17 cellular contexts compared by ENCODE assay signal in the genomic region with DNA sequence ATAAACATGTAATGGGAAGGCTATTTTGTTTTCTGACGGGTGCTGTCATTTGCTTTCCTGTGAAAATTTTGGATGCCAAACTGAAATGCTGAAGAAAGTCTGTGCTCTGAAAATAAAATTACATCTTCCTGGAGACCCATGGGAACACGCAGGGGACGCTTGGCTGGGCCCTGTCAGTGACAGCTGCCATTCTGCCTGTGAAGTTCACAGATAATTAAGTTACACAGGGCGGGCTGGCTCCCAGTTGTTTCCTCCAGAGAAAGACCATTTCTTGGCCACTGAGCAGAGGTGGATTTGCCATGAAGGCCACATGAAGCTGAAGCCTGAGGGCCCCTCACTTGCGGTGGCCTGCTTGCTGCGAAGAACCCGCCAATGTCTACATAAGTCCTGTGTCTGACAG.
DNase-seq lines count a peak whose midpoint lies in the region; ATAC-seq and TF ChIP-seq lines count a peak whose summit lies in the region.
"Had no signal": no experiment of that assay in that cellular context is flagged by ENCODE, and none has a peak within 500 bp of the region (broad histone marks: within the 10 kb centered on the region; RNA-seq: fewer than 3 reads in every experiment).

No MANE protein-coding gene starts in this region.

- no peak for TF ChIP-seq EP300 in SK-N-SH (IDR thresholded peaks at IDR 0.05; ENCODE audit: borderline replicate concordance in 1 of 2, low read depth in 1 of 2, low read length in 1 of 2)

- H3K27ac ChIP-seq in SK-N-SH (ENCODE audit: low read depth in 2 of 2, low read length in 1 of 2) (no peak overlapping the region), neural progenitor cell (no peak overlapping the region), prostate gland (no peak overlapping the region)
- H3K27ac ChIP-seq: KMS-11, SJCRH30 had no signal

- DNase-seq in SK-N-SH (peak; percentile 23), SK-N-DZ (ENCODE audit: low spot score) (peak; percentile 61), neural progenitor cell (ENCODE audit: low spot score) (no peak), prostate gland (ENCODE audit: low spot score) (no peak), cerebellar cortex (ENCODE audit: low spot score) (no peak)
- DNase-seq in stimulated activated naive CD8-positive, alpha-beta T cell treated with anti-CD3 and anti-CD28 coated beads, Interleukin-15, Interleukin-2, amounts not matched to agents 100 U/mL and 50 U/mL, for 24 hours = no peak
- DNase-seq: AML-193, DMS79, NCI-H1105 treated with DMSO at 0.1 percent for 48 hours, NCI-H1694, NCI-H2081 treated with DMSO at 0.1 percent for 48 hours, OCI-M1, SJCRH30 had no signal

- H3K4me3 ChIP-seq in SK-N-SH (ENCODE audit: low read depth in 2 of 2, low read length in 1 of 2) (no peak overlapping the region), neural progenitor cell (no peak overlapping the region), prostate gland (no peak overlapping the region)
- H3K4me3 ChIP-seq: SJCRH30 had no signal

- H3K36me3 ChIP-seq in SK-N-SH (replicated peaks in 1 of 2; ENCODE audit: control insufficient read depth in 1 of 2, insufficient read depth in 2 of 2, low read length in 1 of 2) = no peaks in the 10 kb centered on the region
- H3K36me3 ChIP-seq in neural progenitor cell = no peaks in the 10 kb centered on the region
- no peaks in the 10 kb centered on the region for H3K36me3 ChIP-seq in prostate gland
- H3K36me3 ChIP-seq: SJCRH30 had no signal

- H3K9ac ChIP-seq in SK-N-SH (no peak overlapping the region), neural progenitor cell (no peak overlapping the region)
- H3K9ac ChIP-seq: KMS-11 had no signal

- H3K36me3 Mint-ChIP-seq in neural progenitor cell = no peaks in the 10 kb centered on the region

- no peaks in the 10 kb centered on the region for H3K9me3 ChIP-seq in SK-N-SH
- no peaks in the 10 kb centered on the region for H3K9me3 ChIP-seq in neural progenitor cell (ENCODE audit: low read depth)
- no peaks in the 10 kb centered on the region for H3K9me3 ChIP-seq in prostate gland
- H3K9me3 ChIP-seq: SJCRH30 had no signal

- intact Hi-C loops in prostate gland (cut with DNase I) = no loop called here

- H3K9me2 ChIP-seq in SK-N-SH = no peaks in the 10 kb centered on the region

- H3K4me1 ChIP-seq in SK-N-SH (ENCODE audit: control insufficient read depth in 1 of 2, insufficient read depth in 2 of 2, low read depth in 1 of 2, low read length in 1 of 2) (peaks cover 0 to 4% of the 10 kb centered on the region in 2 experiments; a peak in 2 of 4 replicates), neural progenitor cell (peaks cover 20% of the 10 kb centered on the region), prostate gland (replicated peaks) (no peaks in the 10 kb centered on the region)

- H3K79me2 ChIP-seq in SK-N-SH (ENCODE audit: insufficient read depth) (no peaks in the 10 kb centered on the region), neural progenitor cell (ENCODE audit: low read depth) (no peaks in the 10 kb centered on the region)

- no peak overlapping the region for H3K4me3 Mint-ChIP-seq in neural progenitor cell

- peaks cover 5% of the 10 kb centered on the region for H3K27me3 Mint-ChIP-seq in neural progenitor cell (ENCODE audit: insufficient read depth, low read depth)

- TF ChIP-seq POLR2A in prostate gland (IDR thresholded peaks at IDR 0.05) = no peak

- TF ChIP-seq CTCF in SK-N-SH (IDR thresholded peaks at IDR 0.05) (no peak), neural progenitor cell (IDR thresholded peaks at IDR 0.05) (no peak), prostate gland (IDR thresholded peaks at IDR 0.05) (no peak)

- H3K4me1 Mint-ChIP-seq in neural progenitor cell = peaks cover 26% of the 10 kb centered on the region

- CTCF ChIA-PET in SK-N-SH (lab: Yijun Ruan, JAX) = interaction anchor here (1.5 kb wide), 1 partner anchor 24 kb away, joined by 7 read pairs; no protein-coding TSS in a partner anchor

- no peaks in the 10 kb centered on the region for H4K20me1 ChIP-seq in SK-N-SH (ENCODE audit: insufficient read depth)
- no peaks in the 10 kb centered on the region for H4K20me1 ChIP-seq in neural progenitor cell (ENCODE audit: low read depth)

- ATAC-seq in SK-N-SH treated with all-trans-retinoic acid at 6 μM for 48 hours (no peak), HG02678 (IDR thresholded peaks at IDR 0.05; ENCODE audit: unreplicated experiment) (no peak)
- ATAC-seq in stimulated activated naive CD8-positive, alpha-beta T cell treated with anti-CD3 and anti-CD28 coated beads, Interleukin-15, Interleukin-2, amounts not matched to agents 100 U/mL and 50 U/mL, for 24 hours = no peak
- ATAC-seq: HCT116 had no signal

- POLR2A ChIA-PET in SK-N-SH (lab: Yijun Ruan, JAX) = no interaction called here

- H3K27me3 ChIP-seq in SK-N-SH (ENCODE audit: insufficient read depth) (no peaks in the 10 kb centered on the region), neural progenitor cell (no peaks in the 10 kb centered on the region), prostate gland (replicated peaks; ENCODE audit: insufficient read depth) (no peaks in the 10 kb centered on the region)
- H3K27me3 ChIP-seq: SJCRH30 had no signal

- H3K27ac Mint-ChIP-seq in neural progenitor cell = peak overlapping the region; percentile 29

- no peak for TF ChIP-seq RAD21 in SK-N-SH (IDR thresholded peaks at IDR 0.05; ENCODE audit: low read length)

- H3F3A ChIP-seq in SK-N-SH (replicated peaks; ENCODE audit: insufficient read depth) = no peaks in the 10 kb centered on the region
- peaks cover 7% of the 10 kb centered on the region for H3F3A ChIP-seq in neural progenitor cell (ENCODE audit: low read depth)

- peaks cover 4% of the 10 kb centered on the region for H3K9me3 Mint-ChIP-seq in neural progenitor cell

- H2AFZ ChIP-seq in SK-N-SH (ENCODE audit: low read depth) (no peak overlapping the region), neural progenitor cell (replicated peaks) (no peak overlapping the region)

- no peak overlapping the region for H3K4me2 ChIP-seq in SK-N-SH
- no peak overlapping the region for H3K4me2 ChIP-seq in neural progenitor cell
- H3K4me2 ChIP-seq: KMS-11 had no signal

- WGBS in SK-N-SH (ENCODE audit: low lambda C conversion rate) = 85% methylated on average over 6 of the region's 7 CpGs
- WGBS in prostate gland = 86% methylated on average over 7 of the region's 7 CpGs

TF ChIP-seq in SK-N-SH, 30 proteins besides CTCF, POLR2A, EP300 and RAD21 (continues in another document):
- TF ChIP-seq SIN3A (IDR thresholded peaks at IDR 0.05; ENCODE audit: borderline replicate concordance, low read depth, low read length) (no peak), FOXJ3 (CRISPR knock-in tag; IDR thresholded peaks at IDR 0.05) (no peak), FOSL2 (IDR thresholded peaks at IDR 0.05; ENCODE audit: borderline replicate concordance, low read depth) (no peak), RXRA (IDR thresholded peaks at IDR 0.05; ENCODE audit: borderline replicate concordance, low read depth) (no peak), YY1 (IDR thresholded peaks at IDR 0.05; ENCODE audit: low read depth) (no peak), RCOR1 (IDR thresholded peaks at IDR 0.05; ENCODE audit: low read length) (no peak), JUND (IDR thresholded peaks at IDR 0.05) (no peak), RFX5 (IDR thresholded peaks at IDR 0.05; ENCODE audit: low read length) (no peak), MXI1 (IDR thresholded peaks at IDR 0.05; ENCODE audit: low read depth, low read length) (no peak), FOXM1 (IDR thresholded peaks at IDR 0.05; ENCODE audit: low read depth) (no peak)
- TF ChIP-seq, protein P1, sequence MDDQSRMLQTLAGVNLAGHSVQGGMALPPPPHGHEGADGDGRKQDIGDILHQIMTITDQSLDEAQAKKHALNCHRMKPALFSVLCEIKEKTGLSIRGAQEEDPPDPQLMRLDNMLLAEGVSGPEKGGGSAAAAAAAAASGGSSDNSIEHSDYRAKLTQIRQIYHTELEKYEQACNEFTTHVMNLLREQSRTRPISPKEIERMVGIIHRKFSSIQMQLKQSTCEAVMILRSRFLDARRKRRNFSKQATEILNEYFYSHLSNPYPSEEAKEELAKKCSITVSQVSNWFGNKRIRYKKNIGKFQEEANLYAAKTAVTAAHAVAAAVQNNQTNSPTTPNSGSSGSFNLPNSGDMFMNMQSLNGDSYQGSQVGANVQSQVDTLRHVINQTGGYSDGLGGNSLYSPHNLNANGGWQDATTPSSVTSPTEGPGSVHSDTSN (IDR thresholded peaks at IDR 0.05) = no peak

TF ChIP-seq in SK-N-SH treated with all-trans-retinoic acid at 6 μM for 48 hours, 23 proteins besides CTCF, POLR2A, EP300 and RAD21:
- TF ChIP-seq OSR1 (CRISPR knock-in tag; IDR thresholded peaks at IDR 0.05) (no peak), RARB (CRISPR knock-in tag; IDR thresholded peaks at IDR 0.05) (no peak), ZNF8 (CRISPR knock-in tag; IDR thresholded peaks at IDR 0.05) (no peak), TCF4 (CRISPR knock-in tag; IDR thresholded peaks at IDR 0.05; ENCODE audit: borderline replicate concordance) (no peak), ZNF565 (CRISPR knock-in tag; conservative IDR thresholded peaks at IDR 0.05; ENCODE audit: low read depth) (no peak), BACH2 (CRISPR knock-in tag; IDR thresholded peaks at IDR 0.05; ENCODE audit: borderline replicate concordance) (no peak)
- TF ChIP-seq, protein P2, sequence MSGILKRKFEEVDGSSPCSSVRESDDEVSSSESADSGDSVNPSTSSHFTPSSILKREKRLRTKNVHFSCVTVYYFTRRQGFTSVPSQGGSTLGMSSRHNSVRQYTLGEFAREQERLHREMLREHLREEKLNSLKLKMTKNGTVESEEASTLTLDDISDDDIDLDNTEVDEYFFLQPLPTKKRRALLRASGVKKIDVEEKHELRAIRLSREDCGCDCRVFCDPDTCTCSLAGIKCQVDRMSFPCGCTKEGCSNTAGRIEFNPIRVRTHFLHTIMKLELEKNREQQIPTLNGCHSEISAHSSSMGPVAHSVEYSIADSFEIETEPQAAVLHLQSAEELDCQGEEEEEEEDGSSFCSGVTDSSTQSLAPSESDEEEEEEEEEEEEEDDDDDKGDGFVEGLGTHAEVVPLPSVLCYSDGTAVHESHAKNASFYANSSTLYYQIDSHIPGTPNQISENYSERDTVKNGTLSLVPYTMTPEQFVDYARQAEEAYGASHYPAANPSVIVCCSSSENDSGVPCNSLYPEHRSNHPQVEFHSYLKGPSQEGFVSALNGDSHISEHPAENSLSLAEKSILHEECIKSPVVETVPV (CRISPR knock-in tag; IDR thresholded peaks at IDR 0.05) = no peak

Comparison
In these comparisons a context has a peak if more than half of its experiments do, and no peak if none do; other contexts are left out.
1. DNase-seq: peak in SK-N-SH (single experiment) and SK-N-DZ (single experiment); none in neural progenitor cell (single experiment), prostate gland (single experiment), cerebellar cortex (single experiment) and stimulated activated naive CD8-positive, alpha-beta T cell treated with anti-CD3 and anti-CD28 coated beads, Interleukin-15, Interleukin-2, amounts not matched to agents 100 U/mL and 50 U/mL, for 24 hours (single experiment).